1 cellular context compared by ENCODE assay signal in the genomic region with DNA sequence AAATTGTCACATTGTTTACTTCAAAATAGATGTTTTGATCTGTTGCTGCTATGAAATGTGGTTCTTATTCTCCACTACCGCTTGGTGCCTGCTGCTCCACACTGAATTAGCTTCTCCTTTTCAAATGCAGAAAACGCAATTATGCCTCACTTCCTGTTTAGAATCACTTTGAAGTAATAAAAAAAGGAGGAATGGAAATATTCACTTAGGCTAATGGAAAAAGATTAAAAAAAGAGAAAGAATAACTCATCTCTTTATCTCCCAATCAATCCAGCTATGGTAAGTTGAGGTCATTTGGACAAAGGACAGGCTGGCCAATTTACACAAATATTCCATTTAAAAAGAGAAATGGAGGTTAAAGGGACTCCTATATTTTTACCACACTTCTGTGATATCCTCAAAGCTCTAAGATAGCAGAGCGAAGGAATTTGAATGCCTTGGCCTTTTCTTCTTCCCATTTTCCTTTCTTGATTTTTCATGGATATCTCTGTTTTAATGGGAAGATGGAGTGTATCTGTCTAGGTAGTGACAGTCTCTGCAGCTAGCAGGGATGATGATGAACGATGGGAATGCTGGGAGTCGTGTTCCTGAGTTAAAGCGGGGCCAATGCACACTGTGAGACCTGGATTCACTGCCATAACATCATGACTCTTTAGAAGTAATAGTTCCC.
A peak's percentile ranks its signal among the peaks of the same experiment; 100 is the strongest.
TF ChIP-seq lines count a peak whose summit lies in the region.

No MANE protein-coding gene starts in this region.

TF ChIP-seq in SK-N-SH treated with all-trans-retinoic acid at 6 μM for 48 hours, 23 proteins besides CTCF, POLR2A, EP300 and RAD21 (continued from another document):
- peak; percentile 69; the same call in 1 of the 2 replicates for TF ChIP-seq ZC3H10 (CRISPR knock-in tag; IDR thresholded peaks at IDR 0.05)
- no peak for TF ChIP-seq CSDC2 (CRISPR knock-in tag; IDR thresholded peaks at IDR 0.05)
- TF ChIP-seq TCF4 (CRISPR knock-in tag; IDR thresholded peaks at IDR 0.05; ENCODE audit: borderline replicate concordance) = 0 out of 2 replicates have a peak, but pooled peaks have one; percentile 45
- TF ChIP-seq GLIS3 (CRISPR knock-in tag; IDR thresholded peaks at IDR 0.05) = no peak; the same call in 1 of the 2 replicates
- TF ChIP-seq, protein P1, sequence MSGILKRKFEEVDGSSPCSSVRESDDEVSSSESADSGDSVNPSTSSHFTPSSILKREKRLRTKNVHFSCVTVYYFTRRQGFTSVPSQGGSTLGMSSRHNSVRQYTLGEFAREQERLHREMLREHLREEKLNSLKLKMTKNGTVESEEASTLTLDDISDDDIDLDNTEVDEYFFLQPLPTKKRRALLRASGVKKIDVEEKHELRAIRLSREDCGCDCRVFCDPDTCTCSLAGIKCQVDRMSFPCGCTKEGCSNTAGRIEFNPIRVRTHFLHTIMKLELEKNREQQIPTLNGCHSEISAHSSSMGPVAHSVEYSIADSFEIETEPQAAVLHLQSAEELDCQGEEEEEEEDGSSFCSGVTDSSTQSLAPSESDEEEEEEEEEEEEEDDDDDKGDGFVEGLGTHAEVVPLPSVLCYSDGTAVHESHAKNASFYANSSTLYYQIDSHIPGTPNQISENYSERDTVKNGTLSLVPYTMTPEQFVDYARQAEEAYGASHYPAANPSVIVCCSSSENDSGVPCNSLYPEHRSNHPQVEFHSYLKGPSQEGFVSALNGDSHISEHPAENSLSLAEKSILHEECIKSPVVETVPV (CRISPR knock-in tag; IDR thresholded peaks at IDR 0.05) = peak; percentile 60; the same call in 1 of the 2 replicates
- TF ChIP-seq ISL1 (CRISPR knock-in tag; IDR thresholded peaks at IDR 0.05) = peak; percentile 94
- TF ChIP-seq ZNF8 (CRISPR knock-in tag; IDR thresholded peaks at IDR 0.05) = no peak
- TF ChIP-seq, protein P2, sequence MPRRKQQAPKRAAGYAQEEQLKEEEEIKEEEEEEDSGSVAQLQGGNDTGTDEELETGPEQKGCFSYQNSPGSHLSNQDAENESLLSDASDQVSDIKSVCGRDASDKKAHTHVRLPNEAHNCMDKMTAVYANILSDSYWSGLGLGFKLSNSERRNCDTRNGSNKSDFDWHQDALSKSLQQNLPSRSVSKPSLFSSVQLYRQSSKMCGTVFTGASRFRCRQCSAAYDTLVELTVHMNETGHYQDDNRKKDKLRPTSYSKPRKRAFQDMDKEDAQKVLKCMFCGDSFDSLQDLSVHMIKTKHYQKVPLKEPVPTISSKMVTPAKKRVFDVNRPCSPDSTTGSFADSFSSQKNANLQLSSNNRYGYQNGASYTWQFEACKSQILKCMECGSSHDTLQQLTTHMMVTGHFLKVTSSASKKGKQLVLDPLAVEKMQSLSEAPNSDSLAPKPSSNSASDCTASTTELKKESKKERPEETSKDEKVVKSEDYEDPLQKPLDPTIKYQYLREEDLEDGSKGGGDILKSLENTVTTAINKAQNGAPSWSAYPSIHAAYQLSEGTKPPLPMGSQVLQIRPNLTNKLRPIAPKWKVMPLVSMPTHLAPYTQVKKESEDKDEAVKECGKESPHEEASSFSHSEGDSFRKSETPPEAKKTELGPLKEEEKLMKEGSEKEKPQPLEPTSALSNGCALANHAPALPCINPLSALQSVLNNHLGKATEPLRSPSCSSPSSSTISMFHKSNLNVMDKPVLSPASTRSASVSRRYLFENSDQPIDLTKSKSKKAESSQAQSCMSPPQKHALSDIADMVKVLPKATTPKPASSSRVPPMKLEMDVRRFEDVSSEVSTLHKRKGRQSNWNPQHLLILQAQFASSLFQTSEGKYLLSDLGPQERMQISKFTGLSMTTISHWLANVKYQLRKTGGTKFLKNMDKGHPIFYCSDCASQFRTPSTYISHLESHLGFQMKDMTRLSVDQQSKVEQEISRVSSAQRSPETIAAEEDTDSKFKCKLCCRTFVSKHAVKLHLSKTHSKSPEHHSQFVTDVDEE (CRISPR knock-in tag; IDR thresholded peaks at IDR 0.05) = peak; percentile 85
- TF ChIP-seq ZFP30 (CRISPR knock-in tag; IDR thresholded peaks at IDR 0.05) = no peak
